28 cellular contexts compared by ENCODE assay signal in genomic region chr10:536371-536925, GRCh38.
DNase-seq lines count a peak whose midpoint lies in the region; ATAC-seq, FAIRE-seq and TF ChIP-seq lines count a peak whose summit lies in the region.
"Had no signal": no experiment of that assay in that cellular context is flagged by ENCODE, and none has a peak within 500 bp of the region (broad histone marks: within the 10 kb centered on the region; RNA-seq: fewer than 3 reads in every experiment).

No MANE protein-coding gene starts in this region.

- intact Hi-C loops in A673 (cut with micrococcal nuclease; ENCODE audit: unreplicated experiment), result no loop called here

- no peak overlapping the region for H3K9ac ChIP-seq in BLaER1 treated with 17β-estradiol and CSF1 and Interleukin-3, amounts not matched to agents 10 nM and 100 nM

- H3K27ac ChIP-seq in BLaER1 treated with 17β-estradiol and CSF1 and Interleukin-3, amounts not matched to agents 10 nM and 100 nM, result no peak overlapping the region
- H3K27ac ChIP-seq in foreskin keratinocyte (no peak overlapping the region), A673 (ENCODE audit: low read depth, low read length, poor library complexity, severe bottlenecking) (no peak overlapping the region)
- H3K27ac ChIP-seq: cardiac muscle cell, heart right ventricle, SJCRH30, testis, uterus, WERI-Rb-1 had no signal

- peaks cover 13 to 73% (median 50%) of the 10 kb centered on the region in 10 experiments; a peak in 19 of 20 replicates for H3K4me1 ChIP-seq in BLaER1 treated with 17β-estradiol and CSF1 and Interleukin-3, amounts not matched to agents 10 nM and 100 nM
- H3K4me1 ChIP-seq in foreskin keratinocyte (no peaks in the 10 kb centered on the region), A673 (ENCODE audit: insufficient read depth, low read length, poor library complexity, severe bottlenecking) (no peaks in the 10 kb centered on the region)
- H3K4me1 ChIP-seq: uterus had no signal

- CTCF ChIA-PET in A673 (lab: Charles Lee), result no interaction called here

- TF ChIP-seq CTCF in foreskin keratinocyte (conservative IDR thresholded peaks at IDR 0.05) (no peak), A673 (conservative IDR thresholded peaks at IDR 0.05; ENCODE audit: low read depth, low read length) (no peak)

- ATAC-seq in foreskin keratinocyte, result peak; percentile 23
- no peak for ATAC-seq in GM18873 (IDR thresholded peaks at IDR 0.05; ENCODE audit: low FRiP score, unreplicated experiment)
- ATAC-seq: activated T-helper 17 cell treated with anti-CD3 and anti-CD28 coated beads, Interleukin-2, amount 50 U/mL, for 72 hours; mucosa of descending colon; stimulated activated naive CD8-positive, alpha-beta T cell treated with anti-CD3 and anti-CD28 coated beads, Interleukin-15, Interleukin-2, amounts not matched to agents 100 U/mL and 50 U/mL, for 24 hours had no signal

- H3K27me3 ChIP-seq in BLaER1 treated with 17β-estradiol and CSF1 and Interleukin-3, amounts not matched to agents 10 nM and 100 nM, result peaks cover 0 to 60% (median 21%) of the 10 kb centered on the region in 11 experiments; a peak in 19 of 22 replicates
- H3K27me3 ChIP-seq in MG63 (no peaks in the 10 kb centered on the region), foreskin keratinocyte (no peaks in the 10 kb centered on the region), A673 (replicated peaks; ENCODE audit: insufficient read depth, low read depth, low read length, poor library complexity) (no peaks in the 10 kb centered on the region)
- H3K27me3 ChIP-seq: cardiac muscle cell, SJCRH30, testis, uterus had no signal

- no TSS peak for BruUV-seq in A673 (replicated peaks; lab: Mats Ljungman, UMichigan)

- H3K9me3 ChIP-seq in BLaER1 treated with 17β-estradiol and CSF1 and Interleukin-3, amounts not matched to agents 10 nM and 100 nM (replicated peaks in 1 of 11), result no peaks in the 10 kb centered on the region
- no peaks in the 10 kb centered on the region for H3K9me3 ChIP-seq in MG63
- no peaks in the 10 kb centered on the region for H3K9me3 ChIP-seq in A673 (ENCODE audit: low read depth, low read length, poor library complexity, severe bottlenecking)
- H3K9me3 ChIP-seq: heart right ventricle, mucosa of descending colon, SJCRH30, testis, uterus had no signal

- no peak overlapping the region for H3K4me3 ChIP-seq in BLaER1 treated with 17β-estradiol and CSF1 and Interleukin-3, amounts not matched to agents 10 nM and 100 nM
- H3K4me3 ChIP-seq in MG63, result no peak overlapping the region
- no peak overlapping the region for H3K4me3 ChIP-seq in A673 (ENCODE audit: low read depth, low read length, poor library complexity, severe bottlenecking)
- H3K4me3 ChIP-seq: cardiac muscle cell, heart right ventricle, mucosa of descending colon, SJCRH30, testis, uterus had no signal

- no peak for TF ChIP-seq POLR2A in GM12891 (IDR thresholded peaks at IDR 0.05; ENCODE audit: low read depth, low read length)

- no peaks in the 10 kb centered on the region for H3K36me3 ChIP-seq in BLaER1 treated with 17β-estradiol and CSF1 and Interleukin-3, amounts not matched to agents 10 nM and 100 nM
- no peaks in the 10 kb centered on the region for H3K36me3 ChIP-seq in MG63
- no peaks in the 10 kb centered on the region for H3K36me3 ChIP-seq in A673 (ENCODE audit: insufficient read depth, low read length, poor library complexity, severe bottlenecking)
- H3K36me3 ChIP-seq: cardiac muscle cell, heart right ventricle, SJCRH30, uterus, WERI-Rb-1 had no signal

- peak; percentile 31 for DNase-seq in MG63
- DNase-seq in foreskin keratinocyte, result peak in 1 of 2 donors; percentile 9
- DNase-seq in stromal cell of bone marrow (ENCODE audit: low read depth), result peak; percentile 16
- no peak for DNase-seq in A673 (ENCODE audit: low spot score)
- DNase-seq in GM12891 (ENCODE audit: insufficient read length, low spot score), result no peak
- DNase-seq: activated CD4-positive, alpha-beta T cell treated with anti-CD3 and anti-CD28 coated beads for 4 hours; DND-41; effector CD8-positive, alpha-beta T cell; heart right ventricle; mucosa of descending colon; NCI-H1092; NCI-H1694; SJCRH30; small intestine; stimulated activated CD4-positive, alpha-beta T cell treated with anti-CD3 and anti-CD28 coated beads, Interleukin-1b, Interleukin-23, amount 100 ng/mL, for 48 hours; stimulated activated naive CD8-positive, alpha-beta T cell treated with anti-CD3 and anti-CD28 coated beads, Interleukin-15, Interleukin-2, amounts not matched to agents 100 U/mL and 50 U/mL, for 24 hours; SW 1271; T-helper 9 cell; testis; WERI-Rb-1 had no signal

- peaks cover 0 to 100% (median 76%) of the 10 kb centered on the region in 11 experiments; a peak in 17 of 22 replicates for H4K20me1 ChIP-seq in BLaER1 treated with 17β-estradiol and CSF1 and Interleukin-3, amounts not matched to agents 10 nM and 100 nM

- POLR2A ChIA-PET in A673 (lab: Charles Lee; ENCODE audit: low non-redundant PET), result no interaction called here

- H3K4me2 ChIP-seq in BLaER1 treated with 17β-estradiol and CSF1 and Interleukin-3, amounts not matched to agents 10 nM and 100 nM, result peak overlapping the region in 8 of 11 experiments; percentile 19 to 95 (median 42); a peak in 14 of 22 replicates

- no peak for FAIRE-seq in GM12891 (lab: Jason Lieb, UNC)
- FAIRE-seq: colon, GM18507, H1, small intestine had no signal

TF ChIP-seq in GM12891, 5 proteins besides CTCF, POLR2A, EP300 and RAD21:
- no peak for TF ChIP-seq POU2F2 (IDR thresholded peaks at IDR 0.05; ENCODE audit: low read depth, low read length)
- no peak for TF ChIP-seq SPI1 (IDR thresholded peaks at IDR 0.05; ENCODE audit: low read depth, low read length)
- TF ChIP-seq PAX5 (IDR thresholded peaks at IDR 0.05; ENCODE audit: insufficient read depth, low read length, severe bottlenecking), result no peak
- TF ChIP-seq POLR2AphosphoS5 (IDR thresholded peaks at IDR 0.05; ENCODE audit: low read depth, low read length), result no peak
- no peak for TF ChIP-seq TAF1 (IDR thresholded peaks at IDR 0.05; ENCODE audit: low read depth, low read length)

Comparison
In these comparisons a context has a peak if more than half of its experiments do, and no peak if none do; other contexts are left out.
1. DNase-seq: peak in MG63 (single experiment) and stromal cell of bone marrow (single experiment); none in A673 (single experiment) and GM12891 (single experiment).